ENCODE assay signal across 17 cellular contexts in genomic region chr7:149355390-149356048, GRCh38.
DNase-seq lines count a peak whose midpoint lies in the region; ATAC-seq and TF ChIP-seq lines count a peak whose summit lies in the region.
"Had no signal": no experiment of that assay in that cellular context is flagged by ENCODE, and none has a peak within 500 bp of the region (broad histone marks: within the 10 kb centered on the region; RNA-seq: fewer than 3 reads in every experiment).

No MANE protein-coding gene starts in this region.

- H3K27me3 ChIP-seq in Caco-2 (replicated peaks; ENCODE audit: control insufficient read depth, insufficient read depth, low read length) (no peaks in the 10 kb centered on the region), H9 (ENCODE audit: insufficient read depth, low read length) (no peaks in the 10 kb centered on the region), Panc1 (ENCODE audit: control insufficient read depth, insufficient read depth, low read length) (no peaks in the 10 kb centered on the region)
- H3K27me3 ChIP-seq: ovary had no signal

- no peak overlapping the region for H3K4me3 Mint-ChIP-seq in Caco-2 (ENCODE audit: unreplicated experiment)
- peak overlapping the region; percentile 31 to 79 for H3K4me3 Mint-ChIP-seq in H9
- H3K4me3 Mint-ChIP-seq: CD4-positive, CD25-positive, alpha-beta regulatory T cell; memory B cell had no signal

- no peak overlapping the region for H2BK120ac ChIP-seq in H9 (ENCODE audit: low read depth, low read length, poor library complexity, severe bottlenecking)

- CTCF ChIA-PET in Caco-2 (lab: Charles Lee) (interaction anchor here (0.9 kb wide), 1 partner anchor 45 kb away, joined by 3 read pairs; no protein-coding TSS in a partner anchor), Panc1 (lab: Charles Lee) (interaction anchor here (0.6 kb wide), 1 partner anchor 105 kb away, joined by 3 read pairs; no protein-coding TSS in a partner anchor)

- ATAC-seq in Panc1 (peak; percentile 86), GM18909 (IDR thresholded peaks at IDR 0.05; ENCODE audit: poor library complexity, unreplicated experiment) (no peak), GM18502 (IDR thresholded peaks at IDR 0.05; ENCODE audit: poor library complexity, unreplicated experiment) (no peak)
- ATAC-seq: gastroesophageal sphincter had no signal

- no peak overlapping the region for H4K91ac ChIP-seq in H9 (ENCODE audit: insufficient read length, low read depth, low read length)

- WGBS in H9 (ENCODE audit: extremely low coverage, insufficient read length, low lambda C conversion rate): no CpG with 5 or more reads among the region's 5 CpGs

- H3K18ac ChIP-seq in H9 (ENCODE audit: insufficient read length, low read depth, low read length): peak overlapping the region; percentile 3

- H3K9ac ChIP-seq in H9 (ENCODE audit: extremely low read depth, insufficient read length, low read length): no peak overlapping the region

- no peak overlapping the region for H3T11ph ChIP-seq in H9 (ENCODE audit: low read length)

- H2BK5ac ChIP-seq in H9 (ENCODE audit: insufficient read length, low read length): no peak overlapping the region

- H3K79me1 ChIP-seq in H9 (ENCODE audit: insufficient read depth, low read depth, low read length, poor library complexity, severe bottlenecking): no peaks in the 10 kb centered on the region

- H4K20me1 ChIP-seq in H9 (ENCODE audit: control insufficient read depth, insufficient read depth, insufficient read length): no peaks in the 10 kb centered on the region

- no peak overlapping the region for H3K4ac ChIP-seq in H9 (ENCODE audit: low read depth, low read length)

- H3K4me1 ChIP-seq in Caco-2 (no peaks in the 10 kb centered on the region), H9 (ENCODE audit: insufficient read depth, low read length) (no peaks in the 10 kb centered on the region), Panc1 (ENCODE audit: control insufficient read depth, insufficient read depth, low read length) (no peaks in the 10 kb centered on the region)
- H3K4me1 ChIP-seq: gastroesophageal sphincter had no signal

- H2AK5ac ChIP-seq in H9 (ENCODE audit: insufficient read length, low read length): no peak overlapping the region

- H3K36me3 Mint-ChIP-seq in Caco-2 (ENCODE audit: insufficient read depth, unreplicated experiment) (peaks cover 6% of the 10 kb centered on the region), H9 (ENCODE audit: insufficient read depth in 1 of 3, low read depth in 3 of 3) (no peaks in the 10 kb centered on the region; a peak in 1 of 7 replicates)
- H3K36me3 Mint-ChIP-seq: CD4-positive, CD25-positive, alpha-beta regulatory T cell had no signal

- H3K27ac Mint-ChIP-seq in Caco-2 (ENCODE audit: unreplicated experiment): no peak overlapping the region
- H3K27ac Mint-ChIP-seq in H9: peak overlapping the region in 2 of 3 experiments; percentile 82 to 86; a peak in 4 of 7 replicates
- H3K27ac Mint-ChIP-seq: memory B cell had no signal

- in situ Hi-C loops in Panc1 (cut with HindIII; ENCODE audit: low pct_unique_long_range_greater_than_20kb, low sequenced_read_pairs): no loop called here

- no peaks in the 10 kb centered on the region for H3K27me3 Mint-ChIP-seq in Caco-2 (ENCODE audit: insufficient read depth, unreplicated experiment)
- H3K27me3 Mint-ChIP-seq in H9 (ENCODE audit: low read depth): peaks cover 5% of the 10 kb centered on the region

- DNase-seq in Caco-2: no peak
- DNase-seq in H9: peak; percentile 84
- DNase-seq in Panc1 (ENCODE audit: low read depth, low spot score): peak; percentile 53
- peak; percentile 92 for DNase-seq in iPS DF 19.7 (ENCODE audit: low read depth, low spot score)
- no peak for DNase-seq in COR-L47 (lab: John Stamatoyannopoulos, UW)
- no peak for DNase-seq in hypothalamus (lab: John Stamatoyannopoulos, UW)
- DNase-seq: CD4-positive, CD25-positive, alpha-beta regulatory T cell; cortex of kidney; Kasumi-1; NCI-H526; ovary; stimulated activated CD4-positive, alpha-beta T cell treated with anti-CD3 and anti-CD28 coated beads, Interleukin-4, amount 100 ng/mL, for 1 hour; stimulated activated naive CD4-positive, alpha-beta T cell treated with Interleukin-2 at 50 U/mL for 16 hours had no signal

- H3K4me2 ChIP-seq in H9 (ENCODE audit: insufficient read depth, insufficient read length, low read length): peak overlapping the region; percentile 23

- H3K9me3 ChIP-seq in Caco-2: no peaks in the 10 kb centered on the region
- H3K9me3 ChIP-seq in H9 (ENCODE audit: control insufficient read depth, low read depth, low read length): no peaks in the 10 kb centered on the region
- no peaks in the 10 kb centered on the region for H3K9me3 ChIP-seq in Panc1 (ENCODE audit: control insufficient read depth, insufficient read depth, low read depth, low read length)

- H3K4me1 Mint-ChIP-seq in Caco-2 (ENCODE audit: low read depth, unreplicated experiment) (no peaks in the 10 kb centered on the region), H9 (peaks cover 4 to 12% of the 10 kb centered on the region in 2 experiments; a peak in 2 of 4 replicates)
- H3K4me1 Mint-ChIP-seq: CD4-positive, CD25-positive, alpha-beta regulatory T cell; memory B cell had no signal

- no peak overlapping the region for H3K23ac ChIP-seq in H9 (ENCODE audit: insufficient read length, low read depth, low read length)

- no peak overlapping the region for H2BK15ac ChIP-seq in H9 (ENCODE audit: low read depth, low read length)

- H4K8ac ChIP-seq in H9 (replicated peaks; ENCODE audit: insufficient read length, low read depth, low read length): no peak overlapping the region

- no peak overlapping the region for H2BK20ac ChIP-seq in H9 (ENCODE audit: low read depth, low read length, poor library complexity, severe bottlenecking)

- H2AFZ ChIP-seq in H9 (ENCODE audit: low read length): no peak overlapping the region

- H3K4me3 ChIP-seq in Caco-2 (ENCODE audit: low read depth, low read length) (no peak overlapping the region), Panc1 (ENCODE audit: low read depth in 2 of 2, low read length in 2 of 2) (no peak overlapping the region)
- H3K4me3 ChIP-seq: gastroesophageal sphincter, ovary had no signal

- no peak overlapping the region for H3K14ac ChIP-seq in H9 (ENCODE audit: insufficient read depth, low read length)

- no peaks in the 10 kb centered on the region for H3K36me3 ChIP-seq in Caco-2 (ENCODE audit: control insufficient read depth, insufficient read depth, low read length)
- H3K36me3 ChIP-seq in Panc1 (ENCODE audit: control insufficient read depth, insufficient read depth, low read length): no peaks in the 10 kb centered on the region
- H3K36me3 ChIP-seq: gastroesophageal sphincter, ovary had no signal

- no peaks in the 10 kb centered on the region for H3K23me2 ChIP-seq in H9 (ENCODE audit: insufficient read length, low read depth, low read length, poor library complexity, severe bottlenecking)

- BruUV-seq in Caco-2 (replicated peaks; lab: Mats Ljungman, UMichigan) (TSS peak; percentile 35), Panc1 (replicated peaks; lab: Mats Ljungman, UMichigan) (no TSS peak)

- POLR2A ChIA-PET in Caco-2 (lab: Charles Lee) (no interaction called here), Panc1 (lab: Charles Lee) (no interaction called here)

- no peak overlapping the region for H3K27ac ChIP-seq in H9 (ENCODE audit: insufficient read length, low read depth, low read length)
- no peak overlapping the region for H3K27ac ChIP-seq in Panc1 (ENCODE audit: low read length)
- H3K27ac ChIP-seq: gastroesophageal sphincter, ovary had no signal

- TF ChIP-seq CTCF in Caco-2 (IDR thresholded peaks at IDR 0.05; ENCODE audit: insufficient read depth in 1 of 2, low read depth in 1 of 2, low read length in 1 of 2, severe bottlenecking in 1 of 2, unreplicated experiment in 1 of 2): no peak
- TF ChIP-seq CTCF in H9 (conservative IDR thresholded peaks at IDR 0.05): peak; percentile 45; the same call in 2 of the 3 replicates
- TF ChIP-seq CTCF in Panc1 (IDR thresholded peaks at IDR 0.05): peak; percentile 42

- intact Hi-C loops in Caco-2 (cut with micrococcal nuclease; ENCODE audit: unreplicated experiment): no loop called here
- intact Hi-C loops in Panc1 (cut with micrococcal nuclease; ENCODE audit: unreplicated experiment): no loop called here

- H3K9me3 Mint-ChIP-seq in Caco-2 (ENCODE audit: unreplicated experiment) (peaks cover 9% of the 10 kb centered on the region), H9 (peaks cover 9 to 10% of the 10 kb centered on the region in 2 experiments)

- H4K5ac ChIP-seq in H9 (ENCODE audit: insufficient read length, low read depth, low read length): no peak overlapping the region

- H3K79me2 ChIP-seq in H9 (ENCODE audit: insufficient read depth, low read length): no peaks in the 10 kb centered on the region

- H2BK12ac ChIP-seq in H9 (ENCODE audit: insufficient read length, low read depth, low read length): no peak overlapping the region

- no peak overlapping the region for H3K56ac ChIP-seq in H9 (ENCODE audit: insufficient read length, low read depth, low read length)

Comparison
In these comparisons a context has a peak if more than half of its experiments do, and no peak if none do; other contexts are left out.
1. DNase-seq: peak in H9 (single experiment), Panc1 (single experiment) and iPS DF 19.7 (single experiment); none in Caco-2 (0 of 2), COR-L47 (single experiment) and hypothalamus (0 of 51).
2. CTCF ChIP-seq: peak in H9 (single experiment) and Panc1 (single experiment); none in Caco-2 (0 of 2).